ENCODE assay signal across 23 cellular contexts in the genomic region with DNA sequence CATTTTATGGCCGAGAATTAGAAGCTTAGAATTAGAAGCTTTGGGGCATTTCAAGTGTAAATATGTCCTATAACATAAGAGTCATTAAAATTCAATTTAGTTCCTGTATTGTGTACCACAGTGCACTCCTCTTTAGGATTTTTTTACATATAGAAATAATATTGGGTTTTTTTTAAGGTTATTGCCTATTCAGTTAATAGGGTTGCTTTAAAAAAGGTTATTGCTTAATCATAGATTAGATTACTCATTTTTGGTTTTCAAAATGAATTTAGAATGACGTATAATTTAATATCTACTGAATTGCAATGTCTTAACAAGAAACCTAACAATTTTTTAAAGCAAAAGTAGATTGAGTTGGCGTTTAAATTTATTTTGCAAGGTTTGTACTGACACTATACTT.
"Had no signal": no experiment of that assay in that cellular context is flagged by ENCODE, and none has a peak within 500 bp of the region (broad histone marks: within the 10 kb centered on the region; RNA-seq: fewer than 3 reads in every experiment).

No MANE protein-coding gene starts in this region.

- ATAC-seq: activated CD8-positive, alpha-beta memory T cell treated with anti-CD3 and anti-CD28 coated beads, Interleukin-2, amount 10 ng/mL, durations not matched to agents 7 days and 5 days; SK-N-SH treated with all-trans-retinoic acid at 6 μM for 48 hours had no signal

- H3K9me3 ChIP-seq: breast epithelium, Peyer's patch, SJCRH30 had no signal

- H3K4me3 ChIP-seq: breast epithelium, Peyer's patch, SJCRH30 had no signal

- H3K27me3 ChIP-seq: breast epithelium, Peyer's patch, SJCRH30 had no signal

- H3K27ac ChIP-seq: breast epithelium, RWPE1, SJCRH30 had no signal

- H3K4me1 ChIP-seq: breast epithelium, Peyer's patch, SJCRH30 had no signal

- DNase-seq: activated CD4-positive, alpha-beta T cell treated with anti-CD3 and anti-CD28 coated beads for 1 hour; activated CD4-positive, alpha-beta T cell treated with anti-CD3 and anti-CD28 coated beads, Interleukin-2, amount 10 ng/mL, durations not matched to agents 24 days and 14 days; activated CD4-positive, alpha-beta T cell treated with anti-CD3 and anti-CD28 coated beads, Interleukin-2, amount 50 U/mL, for 48 hours; activated CD8-positive, alpha-beta memory T cell treated with anti-CD3 and anti-CD28 coated beads, Interleukin-2, amount 10 ng/mL, durations not matched to agents 7 days and 5 days; activated effector memory CD4-positive, alpha-beta T cell treated with anti-CD3 and anti-CD28 coated beads, Interleukin-2, amount 50 U/mL, for 16 hours; activated naive CD4-positive, alpha-beta T cell treated with Interleukin-2 at 50 U/mL for 16 hours; activated T-cell treated with anti-CD3 and anti-CD28 coated beads, Interleukin-2, amount 50 U/mL, for 24 hours; anterior cingulate cortex; central memory CD4-positive, alpha-beta T cell; Karpas-422; MM.1S; NCI-H1105; NCI-H1436 treated with DMSO at 0.1 percent for 48 hours; NCI-H187; NCI-H2081; NCI-H510A treated with DMSO at 0.1 percent for 48 hours; Peyer's patch; Right ventricle myocardium superior; SJCRH30; SW 1271 had no signal
